Comparison of ENCODE assay signal across 1 cellular context in genomic region chr15:84752700-84753099, GRCh38.
TF ChIP-seq lines count a peak whose summit lies in the region.

No MANE protein-coding gene starts in this region.

TF ChIP-seq in HepG2, 621 proteins besides CTCF, POLR2A, EP300 and RAD21:
- TF ChIP-seq SAP130 (CRISPR knock-in tag; IDR thresholded peaks at IDR 0.05; ENCODE audit: low read depth) = 0 out of 2 replicates have a peak, but pooled peaks have one; percentile 13
- TF ChIP-seq FOXA3 (CRISPR knock-in tag; IDR thresholded peaks at IDR 0.05) = peak; percentile 3; the same call in 1 of the 2 replicates
- no peak for TF ChIP-seq DZIP1 (CRISPR knock-in tag; IDR thresholded peaks at IDR 0.05)
